In genomic region chr1:224434447-224435317, GRCh38 we compare ENCODE assay signal across 8 cellular contexts. TPM values are rescaled to one million over a fixed set of nuclear protein-coding genes. Genes with fewer than 3 reads are reported as not detected.
DNase-seq lines count a peak whose midpoint lies in the region; ATAC-seq and TF ChIP-seq lines count a peak whose summit lies in the region.

WDR26 (minus strand) TSS chr1:224434797.

- H3K4me3 ChIP-seq in kidney epithelial cell (ENCODE audit: low read depth, low read length) = peak within 1 kb of the TSS; percentile 77

- DNase-seq in Ammon's horn (ENCODE audit: low spot score) = peak; percentile 92
- peak; percentile 82 for DNase-seq in NCI-H510A (lab: John Stamatoyannopoulos, UW)
- DNase-seq in activated CD4-positive, alpha-beta T cell treated with anti-CD3 and anti-CD28 coated beads for 1 hour = peak; percentile 70
- DNase-seq in cerebellum (ENCODE audit: low spot score) = peak; percentile 87
- DNase-seq in kidney epithelial cell (ENCODE audit: low read depth) = no peak
- peak; percentile 71 to 73 for DNase-seq in stimulated activated CD4-positive, alpha-beta T cell treated with anti-CD3 and anti-CD28 coated beads, Interleukin-15, amount 100 ng/mL, for 48 hours (ENCODE audit: low read depth in 2 of 2)

- peak; percentile 87 for ATAC-seq in GM19025 (IDR thresholded peaks at IDR 0.05; ENCODE audit: low read depth, unreplicated experiment)
- peak; percentile 89 for ATAC-seq in HG03196 (IDR thresholded peaks at IDR 0.05; ENCODE audit: unreplicated experiment)

- no peak for TF ChIP-seq CTCF in kidney epithelial cell (IDR thresholded peaks at IDR 0.05; ENCODE audit: insufficient read depth, low read length, poor library complexity, severe bottlenecking)

- H3K36me3 ChIP-seq in kidney epithelial cell (ENCODE audit: control insufficient read depth, insufficient read depth, low read length) = no peaks in the 10 kb centered on the region

- H3K27me3 ChIP-seq in kidney epithelial cell (ENCODE audit: control insufficient read depth, insufficient read depth, low read length) = no peaks in the 10 kb centered on the region

RNA-seq across cellular contexts. Expression of gene WDR26, which starts in this region (rescaled TPM):
- total RNA-seq in cerebellum (91.6 TPM), kidney epithelial cell (38.8 and 40.0 TPM in 2 replicates)
